1 cellular context compared by ENCODE assay signal in genomic region chr15:63035977-63036376, GRCh38.
TF ChIP-seq lines count a peak whose summit lies in the region.

No MANE protein-coding gene starts in this region.

TF ChIP-seq in K562, 482 proteins besides CTCF, POLR2A, EP300 and RAD21:
- no peak for TF ChIP-seq RFX1 (IDR thresholded peaks at IDR 0.05)
- no peak for TF ChIP-seq VEZF1 (CRISPR knock-in tag; IDR thresholded peaks at IDR 0.05)
- TF ChIP-seq ZNF584 (CRISPR knock-in tag; IDR thresholded peaks at IDR 0.05; ENCODE audit: low read depth): no peak
- TF ChIP-seq BMI1 (IDR thresholded peaks at IDR 0.05; ENCODE audit: low read length): no peak
- TF ChIP-seq YBX1 (IDR thresholded peaks at IDR 0.05): no peak
- no peak for TF ChIP-seq ETS2 (tag; IDR thresholded peaks at IDR 0.05; ENCODE audit: borderline replicate concordance, poor library complexity, severe bottlenecking)
- no peak for TF ChIP-seq MIER1 (IDR thresholded peaks at IDR 0.05; ENCODE audit: low read depth)
- TF ChIP-seq NRF1 (conservative IDR thresholded peaks at IDR 0.05 in 1 of 2, IDR thresholded peaks at IDR 0.05 in 1 of 2): no peak
- no peak for TF ChIP-seq KDM5B (IDR thresholded peaks at IDR 0.05; ENCODE audit: insufficient replicate concordance, low read depth, low read length)
- no peak for TF ChIP-seq CBX2 (IDR thresholded peaks at IDR 0.05; ENCODE audit: insufficient read depth, low read length, poor library complexity, severe bottlenecking)
- no peak for TF ChIP-seq ZBTB9 (CRISPR knock-in tag; IDR thresholded peaks at IDR 0.05)
- TF ChIP-seq ZNF785 (CRISPR knock-in tag; IDR thresholded peaks at IDR 0.05): no peak
- TF ChIP-seq HMGN3 (IDR thresholded peaks at IDR 0.05; ENCODE audit: borderline replicate concordance, extremely low read depth, insufficient read length, low read depth, low read length): no peak
- no peak for TF ChIP-seq SOX6 (IDR thresholded peaks at IDR 0.05)
